Comparison of ENCODE assay signal across 10 cellular contexts in the genomic region with DNA sequence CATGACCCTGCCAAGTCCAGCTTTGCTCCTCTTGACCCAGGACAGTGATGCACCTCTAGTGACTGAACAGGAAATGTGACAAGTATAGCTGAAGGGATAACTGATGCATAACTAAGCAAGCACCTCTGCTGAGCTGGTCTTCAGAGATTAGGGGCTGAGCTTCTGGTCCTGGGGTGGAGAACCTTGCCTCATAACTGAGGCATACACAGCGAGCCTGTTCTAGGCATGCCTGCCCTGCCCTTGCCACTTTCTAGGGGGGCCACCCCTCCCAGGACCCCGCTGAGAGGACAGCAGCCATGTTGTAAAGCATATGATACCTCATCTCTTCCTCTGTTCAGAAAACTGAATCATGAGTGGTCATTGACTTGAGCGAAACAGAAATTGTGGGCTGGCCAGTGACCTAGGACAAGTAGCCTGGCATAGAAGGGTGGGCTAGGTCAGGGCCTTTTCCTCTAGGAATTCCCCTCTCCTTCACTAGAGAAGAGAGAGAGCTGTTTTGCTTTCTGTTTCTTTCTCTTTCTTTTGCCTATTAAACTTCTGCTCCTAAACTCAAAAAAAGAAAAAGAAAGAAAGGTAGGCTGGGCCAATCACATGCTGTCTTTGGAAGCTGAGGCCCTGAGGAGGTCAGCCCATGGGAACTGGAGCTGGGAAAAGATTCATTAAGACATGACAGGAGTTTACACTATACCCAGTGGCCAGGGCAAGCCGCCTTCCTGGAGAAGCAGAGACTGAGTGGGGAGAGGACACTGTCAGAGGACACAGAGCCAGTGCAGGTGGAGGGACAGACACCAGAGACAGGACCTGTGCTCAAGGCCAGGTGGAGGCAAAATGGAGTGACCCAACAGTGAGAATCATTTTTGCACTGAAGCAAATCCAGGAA. TPM values are rescaled to one million over a fixed set of nuclear protein-coding genes. Genes with fewer than 3 reads are reported as not detected.
A peak's percentile ranks its signal among the peaks of the same experiment; 100 is the strongest.
DNase-seq lines count a peak whose midpoint lies in the region; ATAC-seq lines count a peak whose summit lies in the region.
"Had no signal": no experiment of that assay in that cellular context is flagged by ENCODE, and none has a peak within 500 bp of the region (broad histone marks: within the 10 kb centered on the region; RNA-seq: fewer than 3 reads in every experiment).

No MANE protein-coding gene starts in this region.

- no peak for DNase-seq in activated naive CD4-positive, alpha-beta T cell treated with anti-CD3 and anti-CD28 coated beads for 36 hours
- no peak for DNase-seq in activated naive CD4-positive, alpha-beta T cell treated with anti-CD3 and anti-CD28 coated beads, Interleukin-2, amount 50 U/mL, for 16 hours
- DNase-seq in NCI-H128 (lab: John Stamatoyannopoulos, UW; ENCODE audit: unreplicated experiment) (no peak), NCI-H774 (lab: John Stamatoyannopoulos, UW) (no peak)
- DNase-seq in stimulated activated CD4-positive, alpha-beta T cell treated with anti-CD3 and anti-CD28 coated beads, Interleukin-2, amount 100 ng/mL, for 24 hours: no peak
- DNase-seq: foreskin melanocyte, Right ventricle myocardium superior had no signal

- intact Hi-C loops in activated naive CD4-positive, alpha-beta T cell treated with anti-CD3 and anti-CD28 coated beads for 36 hours (cut with micrococcal nuclease): no loop called here

- H3K27ac Mint-ChIP-seq in activated naive CD4-positive, alpha-beta T cell treated with anti-CD3 and anti-CD28 coated beads for 36 hours: peak overlapping the region; percentile 75
- peak overlapping the region; percentile 99 for H3K27ac Mint-ChIP-seq in stimulated activated memory B cell treated with anti-CD40 and anti-IgM and Interleukin-4, amounts not matched to agents 10 μg/mL and 1 μg/mL and 100 μg/mL, for 72 hours

- peaks cover 8% of the 10 kb centered on the region for H3K4me1 Mint-ChIP-seq in activated naive CD4-positive, alpha-beta T cell treated with anti-CD3 and anti-CD28 coated beads for 36 hours (ENCODE audit: low read depth)
- H3K4me1 Mint-ChIP-seq in stimulated activated memory B cell treated with anti-CD40 and anti-IgM and Interleukin-4, amounts not matched to agents 10 μg/mL and 1 μg/mL and 100 μg/mL, for 72 hours: peaks cover 45% of the 10 kb centered on the region

- H3K4me3 Mint-ChIP-seq in activated naive CD4-positive, alpha-beta T cell treated with anti-CD3 and anti-CD28 coated beads for 36 hours: no peak overlapping the region
- peak overlapping the region; percentile 67 for H3K4me3 Mint-ChIP-seq in stimulated activated memory B cell treated with anti-CD40 and anti-IgM and Interleukin-4, amounts not matched to agents 10 μg/mL and 1 μg/mL and 100 μg/mL, for 72 hours

- no peaks in the 10 kb centered on the region for H3K27me3 Mint-ChIP-seq in activated naive CD4-positive, alpha-beta T cell treated with anti-CD3 and anti-CD28 coated beads for 36 hours (ENCODE audit: low read depth)
- H3K27me3 Mint-ChIP-seq in stimulated activated memory B cell treated with anti-CD40 and anti-IgM and Interleukin-4, amounts not matched to agents 10 μg/mL and 1 μg/mL and 100 μg/mL, for 72 hours: no peaks in the 10 kb centered on the region

- H3K36me3 Mint-ChIP-seq in activated naive CD4-positive, alpha-beta T cell treated with anti-CD3 and anti-CD28 coated beads for 36 hours (ENCODE audit: low read depth): peaks cover 10% of the 10 kb centered on the region
- peaks cover 14% of the 10 kb centered on the region for H3K36me3 Mint-ChIP-seq in stimulated activated memory B cell treated with anti-CD40 and anti-IgM and Interleukin-4, amounts not matched to agents 10 μg/mL and 1 μg/mL and 100 μg/mL, for 72 hours

- CTCF ChIA-PET in activated naive CD4-positive, alpha-beta T cell treated with anti-CD3 and anti-CD28 coated beads for 36 hours (lab: Charles Lee): interaction anchor here (1.4 to 3.3 kb wide), 2 partner anchors 22 to 63 kb away, joined by 4 to 13 read pairs; a partner anchor contains a TSS

- peak; percentile 60 for ATAC-seq in HG02571 (IDR thresholded peaks at IDR 0.05; ENCODE audit: unreplicated experiment)
- ATAC-seq in HG03575 (IDR thresholded peaks at IDR 0.05; ENCODE audit: extremely low read depth, insufficient number of reproducible peaks, low FRiP score, unreplicated experiment): peak; percentile 54
- ATAC-seq in stimulated activated memory B cell treated with anti-CD40 and anti-IgM and Interleukin-4, amounts not matched to agents 10 μg/mL and 1 μg/mL and 100 μg/mL, for 72 hours: peak; percentile 87

- no peaks in the 10 kb centered on the region for H3K9me3 Mint-ChIP-seq in activated naive CD4-positive, alpha-beta T cell treated with anti-CD3 and anti-CD28 coated beads for 36 hours
- H3K9me3 Mint-ChIP-seq in stimulated activated memory B cell treated with anti-CD40 and anti-IgM and Interleukin-4, amounts not matched to agents 10 μg/mL and 1 μg/mL and 100 μg/mL, for 72 hours: no peaks in the 10 kb centered on the region

RNA-seq across cellular contexts. Expression of a gene that starts 23.1 kb away (rescaled TPM):
- total RNA-seq in activated naive CD4-positive, alpha-beta T cell treated with anti-CD3 and anti-CD28 coated beads for 36 hours: 10 to 100 TPM; 15.8 to 16.8 TPM

RNA-seq across cellular contexts. Expression of a gene that starts 28.5 kb away (rescaled TPM):
- under 1 TPM; 0.52 to 0.74 TPM for total RNA-seq in activated naive CD4-positive, alpha-beta T cell treated with anti-CD3 and anti-CD28 coated beads for 36 hours
